26 cellular contexts compared by ENCODE assay signal in genomic region chr2:154689158-154689557, GRCh38.
"Had no signal": no experiment of that assay in that cellular context is flagged by ENCODE, and none has a peak within 500 bp of the region (broad histone marks: within the 10 kb centered on the region; RNA-seq: fewer than 3 reads in every experiment).

No MANE protein-coding gene starts in this region.

- DNase-seq: stimulated activated CD4-positive, alpha-beta T cell treated with anti-CD3 and anti-CD28 coated beads, Interleukin-2, amount 100 ng/mL, for 48 hours; stimulated activated CD4-positive, alpha-beta T cell treated with anti-CD3 and anti-CD28 coated beads, Interleukin-4, amount 100 ng/mL, for 1 hour; stimulated activated CD4-positive, alpha-beta T cell treated with anti-CD3 and anti-CD28 coated beads, Interleukin-4, amount 100 ng/mL, for 24 hours; stimulated activated CD4-positive, alpha-beta T cell treated with anti-CD3 and anti-CD28 coated beads, Interleukin-4, amount 100 ng/mL, for 4 hours; stimulated activated CD8-positive, alpha-beta memory T cell treated with anti-CD3 and anti-CD28 coated beads, Interleukin-4, amount 100 ng/mL, for 48 hours; stimulated activated naive B cell treated with anti-CD40 and anti-IgM and Interleukin-4, amounts not matched to agents 10 μg/mL and 1 μg/mL and 100 μg/mL, for 72 hours; stimulated activated naive CD4-positive, alpha-beta T cell; stimulated activated naive CD4-positive, alpha-beta T cell treated with Interleukin-2 at 50 U/mL for 16 hours; stimulated activated naive CD8-positive, alpha-beta T cell treated with anti-CD3 and anti-CD28 coated beads, Interleukin-15, amount 100 ng/mL, for 72 hours; stimulated activated naive CD8-positive, alpha-beta T cell treated with anti-CD3 and anti-CD28 coated beads, Interleukin-15, Interleukin-2, amounts not matched to agents 100 U/mL and 50 U/mL, for 24 hours; stomach; substantia nigra; testis; thyroid gland; tibial artery; transverse colon; trophoblast cell; upper lobe of left lung; upper lobe of right lung; uterus had no signal

- ATAC-seq: stimulated activated effector memory CD8-positive, alpha-beta T cell treated with anti-CD3 and anti-CD28 coated beads, Interleukin-12 subunit alpha, Interleukin-12 subunit beta, amount 100 ng/mL, for 72 hours; stimulated activated memory B cell treated with anti-CD40 and anti-IgM and Interleukin-4, amounts not matched to agents 10 μg/mL and 1 μg/mL and 100 μg/mL, for 72 hours; stimulated activated naive B cell treated with anti-CD40 and anti-IgM and Interleukin-4, amounts not matched to agents 10 μg/mL and 1 μg/mL and 100 μg/mL, for 72 hours; stimulated activated naive CD8-positive, alpha-beta T cell treated with anti-CD3 and anti-CD28 coated beads, Interleukin-15, amount 100 ng/mL, for 72 hours; stimulated activated naive CD8-positive, alpha-beta T cell treated with anti-CD3 and anti-CD28 coated beads, Interleukin-15, Interleukin-2, amounts not matched to agents 100 U/mL and 50 U/mL, for 24 hours; upper lobe of right lung had no signal

- H3K27ac ChIP-seq: stomach, suprapubic skin, testis, thoracic aorta, thyroid gland, tibial artery, tibial nerve, transverse colon, upper lobe of left lung, upper lobe of right lung, uterus, vagina had no signal

- H3K27me3 ChIP-seq: stomach, suprapubic skin, testis, thyroid gland, tibial artery, tibial nerve, transverse colon, upper lobe of left lung, upper lobe of right lung, uterus, vagina had no signal

- H3K4me1 ChIP-seq: stomach, testis, thyroid gland, tibial nerve, transverse colon, upper lobe of left lung, upper lobe of right lung, uterus, vagina had no signal

- H3K9me3 ChIP-seq: stomach, suprapubic skin, testis, thoracic aorta, thyroid gland, tibial artery, tibial nerve, transverse colon, upper lobe of left lung, upper lobe of right lung, uterus, vagina had no signal

- H3K4me3 ChIP-seq: stomach, suprapubic skin, testis, thoracic aorta, thyroid gland, tibial artery, tibial nerve, transverse colon, upper lobe of left lung, upper lobe of right lung, uterus, vagina had no signal

- H3K36me3 ChIP-seq: stomach, suprapubic skin, thoracic aorta, thyroid gland, tibial artery, tibial nerve, transverse colon, upper lobe of left lung, upper lobe of right lung, uterus, vagina had no signal
